ENCODE assay signal across 18 cellular contexts in genomic region chr6:122548281-122548680, GRCh38.
DNase-seq lines count a peak whose midpoint lies in the region; ATAC-seq, FAIRE-seq and TF ChIP-seq lines count a peak whose summit lies in the region.
"Had no signal": no experiment of that assay in that cellular context is flagged by ENCODE, and none has a peak within 500 bp of the region (broad histone marks: within the 10 kb centered on the region; RNA-seq: fewer than 3 reads in every experiment).

No MANE protein-coding gene starts in this region.

- H3K4me3 ChIP-seq in pancreas: no peak overlapping the region
- H3K4me3 ChIP-seq: HAP-1, MG63 had no signal

- no peaks in the 10 kb centered on the region for H3K9me3 ChIP-seq in pancreas
- H3K9me3 ChIP-seq: Caco-2, HAP-1, MG63 had no signal

- no peaks in the 10 kb centered on the region for H3K36me3 Mint-ChIP-seq in natural killer cell treated with Interleukin-12 subunit alpha and Interleukin-12 subunit beta and Interleukin-15 and Interleukin-18, amount 100 ng/mL, for 72 hours
- H3K36me3 Mint-ChIP-seq: CD4-positive, CD25-positive, alpha-beta regulatory T cell had no signal

- no peaks in the 10 kb centered on the region for H3K36me3 ChIP-seq in pancreas
- H3K36me3 ChIP-seq: HAP-1, MG63 had no signal

- no peak overlapping the region for H3K27ac Mint-ChIP-seq in natural killer cell treated with Interleukin-12 subunit alpha and Interleukin-12 subunit beta and Interleukin-15 and Interleukin-18, amount 100 ng/mL, for 72 hours
- H3K27ac Mint-ChIP-seq: B cell; CD4-positive, CD25-positive, alpha-beta regulatory T cell; T-helper 17 cell had no signal

- no peak for TF ChIP-seq CTCF in pancreas (IDR thresholded peaks at IDR 0.05)

- peaks cover 0 to 13% (median 3%) of the 10 kb centered on the region in 3 donors for H3K4me1 ChIP-seq in pancreas
- H3K4me1 ChIP-seq: Caco-2, HAP-1 had no signal

- ATAC-seq in pancreas: peak; percentile 37 to 72 (median 64)
- no peak for ATAC-seq in GM21526 (IDR thresholded peaks at IDR 0.05; ENCODE audit: low FRiP score, unreplicated experiment)
- ATAC-seq in natural killer cell treated with Interleukin-12 subunit alpha and Interleukin-12 subunit beta and Interleukin-15 and Interleukin-18, amount 100 ng/mL, for 72 hours: no peak
- ATAC-seq: T-helper 17 cell had no signal

- DNase-seq in NCI-H1092 (lab: John Stamatoyannopoulos, UW) (peak; percentile 43), NCI-H2029 treated with DMSO at 0.1 percent for 48 hours (lab: John Stamatoyannopoulos, UW) (peak; percentile 70), NCI-H774 (lab: John Stamatoyannopoulos, UW) (peak; percentile 57), pancreas (no peak), putamen (ENCODE audit: low spot score) (no peak)
- DNase-seq in natural killer cell treated with Interleukin-12 subunit alpha and Interleukin-12 subunit beta and Interleukin-15 and Interleukin-18, amount 100 ng/mL, for 72 hours (ENCODE audit: low spot score): no peak
- DNase-seq: Caco-2; CD4-positive, CD25-positive, alpha-beta regulatory T cell; DMS79; MG63; NCI-H510A treated with DMSO at 0.1 percent for 48 hours; NK-92 treated with Interleukin-12 subunit alpha and Interleukin-12 subunit beta, amount 100 ng/mL, for 24 hours; SIG-M5; T-helper 17 cell had no signal

- no peak overlapping the region for H3K4me3 Mint-ChIP-seq in natural killer cell treated with Interleukin-12 subunit alpha and Interleukin-12 subunit beta and Interleukin-15 and Interleukin-18, amount 100 ng/mL, for 72 hours
- H3K4me3 Mint-ChIP-seq: B cell; CD4-positive, CD25-positive, alpha-beta regulatory T cell; T-helper 17 cell had no signal

- intact Hi-C loops in pancreas (cut with DNase I): no loop called here

- H3K4me1 Mint-ChIP-seq in natural killer cell treated with Interleukin-12 subunit alpha and Interleukin-12 subunit beta and Interleukin-15 and Interleukin-18, amount 100 ng/mL, for 72 hours (ENCODE audit: low read depth in 2 of 2): no peaks in the 10 kb centered on the region
- H3K4me1 Mint-ChIP-seq: B cell; CD4-positive, CD25-positive, alpha-beta regulatory T cell; T-helper 17 cell had no signal

- H3K27ac ChIP-seq in pancreas: no peak overlapping the region
- H3K27ac ChIP-seq: KMS-11 had no signal

- no peaks in the 10 kb centered on the region for H3K9me3 Mint-ChIP-seq in natural killer cell treated with Interleukin-12 subunit alpha and Interleukin-12 subunit beta and Interleukin-15 and Interleukin-18, amount 100 ng/mL, for 72 hours
- H3K9me3 Mint-ChIP-seq: CD4-positive, CD25-positive, alpha-beta regulatory T cell had no signal

- no peak for FAIRE-seq in pancreas (lab: Jason Lieb, UNC)

- H3K27me3 Mint-ChIP-seq in natural killer cell treated with Interleukin-12 subunit alpha and Interleukin-12 subunit beta and Interleukin-15 and Interleukin-18, amount 100 ng/mL, for 72 hours: peaks cover 0 to 16% of the 10 kb centered on the region in 2 donors

- 26 to 27% methylated on average over 3 of the region's 3 CpGs for WGBS in pancreas, 2 donors

- no peaks in the 10 kb centered on the region for H3K27me3 ChIP-seq in pancreas
- H3K27me3 ChIP-seq: MG63 had no signal

Comparison
In these comparisons a context has a peak if more than half of its experiments do, and no peak if none do; other contexts are left out.
1. DNase-seq: peak in NCI-H1092 (single experiment), NCI-H2029 treated with DMSO at 0.1 percent for 48 hours (single experiment) and NCI-H774 (single experiment); none in pancreas (0 of 6), putamen (single experiment) and natural killer cell treated with Interleukin-12 subunit alpha and Interleukin-12 subunit beta and Interleukin-15 and Interleukin-18, amount 100 ng/mL, for 72 hours (single experiment).
2. ATAC-seq: peak in pancreas (4 of 4); none in GM21526 (single experiment) and natural killer cell treated with Interleukin-12 subunit alpha and Interleukin-12 subunit beta and Interleukin-15 and Interleukin-18, amount 100 ng/mL, for 72 hours (0 of 2).